Comparison of ENCODE assay signal across 30 cellular contexts in the genomic region with DNA sequence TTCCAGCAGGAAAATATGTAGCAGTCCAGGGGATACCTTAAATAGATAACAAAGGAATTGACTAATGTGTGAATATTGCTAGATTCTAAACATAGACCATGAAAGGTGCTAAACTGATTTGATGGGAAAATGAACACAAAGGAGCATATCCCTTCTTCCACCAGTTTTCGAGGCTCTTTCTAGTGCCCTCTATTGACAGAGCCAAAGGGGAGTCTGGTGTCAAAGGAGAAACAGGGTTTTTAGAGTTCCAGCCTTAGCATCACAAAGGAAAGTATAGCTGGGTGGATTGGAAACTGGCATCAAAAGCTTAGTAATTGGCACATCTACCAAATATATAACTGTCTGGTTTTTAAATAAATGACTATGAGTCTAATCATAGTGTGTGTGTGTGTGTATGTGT.
"Had no signal": no experiment of that assay in that cellular context is flagged by ENCODE, and none has a peak within 500 bp of the region (broad histone marks: within the 10 kb centered on the region; RNA-seq: fewer than 3 reads in every experiment).

No MANE protein-coding gene starts in this region.

- H3K27ac ChIP-seq: brain microvascular endothelial cell, coronary artery, dorsolateral prefrontal cortex, esophagus muscularis mucosa, foreskin keratinocyte, gastrocnemius medialis, heart left ventricle had no signal

- H3K9me3 Mint-ChIP-seq: activated CD4-positive, alpha-beta memory T cell treated with anti-CD3 and anti-CD28 coated beads, Interleukin-2, amount 10 ng/mL, durations not matched to agents 7 days and 5 days; activated CD4-positive, alpha-beta T cell treated with anti-CD3 and anti-CD28 coated beads, Interleukin-2, amount 10 ng/mL, durations not matched to agents 7 days and 5 days; activated naive CD4-positive, alpha-beta T cell treated with anti-CD3 and anti-CD28 coated beads, Interleukin-2, amount 10 ng/mL, durations not matched to agents 7 days and 5 days; activated T-cell treated with anti-CD3 and anti-CD28 coated beads, Interleukin-2, amount 50 U/mL, for 24 hours; central memory CD8-positive, alpha-beta T cell; effector memory CD8-positive, alpha-beta T cell had no signal

- H3K36me3 ChIP-seq: brain microvascular endothelial cell, esophagus muscularis mucosa, gastrocnemius medialis, heart left ventricle had no signal

- DNase-seq: activated CD4-positive, alpha-beta memory T cell treated with anti-CD3 and anti-CD28 coated beads, Interleukin-2, amount 10 ng/mL, durations not matched to agents 7 days and 5 days; activated CD4-positive, alpha-beta T cell treated with anti-CD3 and anti-CD28 coated beads for 1 hour; activated CD4-positive, alpha-beta T cell treated with anti-CD3 and anti-CD28 coated beads for 4 hours; activated CD4-positive, alpha-beta T cell treated with anti-CD3 and anti-CD28 coated beads, Interleukin-2, amount 10 ng/mL, durations not matched to agents 7 days and 5 days; activated CD4-positive, alpha-beta T cell treated with anti-CD3 and anti-CD28 coated beads, Interleukin-2, amount 50 U/mL, for 4 hours; activated CD8-positive, alpha-beta memory T cell treated with anti-CD3 and anti-CD28 coated beads, Interleukin-2, amount 50 U/mL, for 48 hours; activated gamma-delta T cell; activated naive CD4-positive, alpha-beta T cell; activated naive CD4-positive, alpha-beta T cell treated with anti-CD3 and anti-CD28 coated beads, Interleukin-2, amount 10 ng/mL, durations not matched to agents 7 days and 5 days; activated T-cell treated with anti-CD3 and anti-CD28 coated beads for 4 hours; activated T-cell treated with anti-CD3 and anti-CD28 coated beads, Interleukin-2, amount 50 U/mL, for 24 hours; activated T-cell treated with anti-CD3 and anti-CD28 coated beads, Interleukin-2, amount 50 U/mL, for 72 hours; amniotic stem cell; anterior cingulate cortex; brain microvascular endothelial cell; dorsolateral prefrontal cortex; effector memory CD8-positive, alpha-beta T cell; erythroblast; foreskin keratinocyte; gastrocnemius medialis; glutamatergic neuron; heart left ventricle; T-helper 2 cell had no signal

- FAIRE-seq: astrocyte, bronchial epithelial cell had no signal

- H3K9me3 ChIP-seq: esophagus muscularis mucosa, gastrocnemius medialis, heart left ventricle had no signal

- H3K27ac Mint-ChIP-seq: activated CD4-positive, alpha-beta memory T cell treated with anti-CD3 and anti-CD28 coated beads, Interleukin-2, amount 10 ng/mL, durations not matched to agents 7 days and 5 days; activated CD4-positive, alpha-beta T cell treated with anti-CD3 and anti-CD28 coated beads, Interleukin-2, amount 10 ng/mL, durations not matched to agents 7 days and 5 days; activated naive CD4-positive, alpha-beta T cell treated with anti-CD3 and anti-CD28 coated beads, Interleukin-2, amount 10 ng/mL, durations not matched to agents 7 days and 5 days; activated naive CD8-positive, alpha-beta T cell; activated T-cell treated with anti-CD3 and anti-CD28 coated beads, Interleukin-2, amount 50 U/mL, for 24 hours; activated T-cell treated with anti-CD3 and anti-CD28 coated beads, Interleukin-2, amount 50 U/mL, for 72 hours; dendritic cell treated with granulocyte-macrophage colony-stimulating factor and Interleukin-4, amounts not matched to agents 40 ng/mL and 50 ng/mL, for 4 days; effector memory CD8-positive, alpha-beta T cell had no signal

- H3K4me3 ChIP-seq: coronary artery, dorsolateral prefrontal cortex, esophagus muscularis mucosa, gastrocnemius medialis, heart left ventricle had no signal

- H3K36me3 Mint-ChIP-seq: activated naive CD4-positive, alpha-beta T cell treated with anti-CD3 and anti-CD28 coated beads, Interleukin-2, amount 10 ng/mL, durations not matched to agents 7 days and 5 days; activated naive CD8-positive, alpha-beta T cell had no signal

- H3K27me3 ChIP-seq: brain microvascular endothelial cell, dorsolateral prefrontal cortex, esophagus muscularis mucosa, foreskin keratinocyte, gastrocnemius medialis, heart left ventricle had no signal

- H3K4me1 ChIP-seq: esophagus muscularis mucosa, foreskin keratinocyte, gastrocnemius medialis, heart left ventricle had no signal

- ATAC-seq: activated T-cell treated with anti-CD3 and anti-CD28 coated beads, Interleukin-2, amount 50 U/mL, for 72 hours; effector memory CD8-positive, alpha-beta T cell; foreskin keratinocyte; gastrocnemius medialis; heart left ventricle had no signal
